In genomic region chr2:87318814-87319491, GRCh38 we compare ENCODE assay signal across 8 cellular contexts.
DNase-seq lines count a peak whose midpoint lies in the region; TF ChIP-seq lines count a peak whose summit lies in the region.
"Not testable (repeated sequence)": the region's sequence is repeated elsewhere in the genome, so short reads cannot be mapped to it uniquely, and the experiment has no call there.

No MANE protein-coding gene starts in this region.

- H4K8ac ChIP-seq in trophoblast cell (ENCODE audit: low read depth, low read length) = not testable (repeated sequence)

- H3K4me1 ChIP-seq in SJSA1 (replicated peaks); fibroblast of lung (ENCODE audit: control insufficient read depth, extremely low read depth, insufficient read depth, low read length); trophoblast cell (ENCODE audit: control insufficient read depth in 1 of 2, insufficient read depth in 2 of 2, low read length in 2 of 2): not testable (repeated sequence)

- POLR2A ChIA-PET in AG04449 (lab: Yijun Ruan, JAX); MCF 10A (lab: Yijun Ruan, JAX): not testable (repeated sequence)

- not testable (repeated sequence) for H3K36me3 ChIP-seq in SJSA1; fibroblast of lung (ENCODE audit: control insufficient read depth, insufficient read depth, low read length); trophoblast cell (ENCODE audit: control insufficient read depth in 1 of 2, insufficient read depth in 2 of 2, low read length in 2 of 2)

- H4K12ac ChIP-seq in trophoblast cell (ENCODE audit: low read depth, low read length) = not testable (repeated sequence)

- not testable (repeated sequence) for H2AFZ ChIP-seq in fibroblast of lung (ENCODE audit: low read length); trophoblast cell (ENCODE audit: insufficient read depth, low read length, poor library complexity)

- H3K27me3 Mint-ChIP-seq in MCF 10A (ENCODE audit: insufficient read depth, unreplicated experiment) = not testable (repeated sequence)

- H3K4ac ChIP-seq in trophoblast cell (ENCODE audit: low read depth, low read length) = not testable (repeated sequence)

- not testable (repeated sequence) for H3K23ac ChIP-seq in trophoblast cell (ENCODE audit: low read length)

- not testable (repeated sequence) for H3K4me2 ChIP-seq in fibroblast of lung (ENCODE audit: extremely low read depth, insufficient read depth, low read length); trophoblast cell (ENCODE audit: low read length)

- H3K4me1 Mint-ChIP-seq in MCF 10A (ENCODE audit: insufficient read depth, unreplicated experiment) = not testable (repeated sequence)

- not testable (repeated sequence) for H3K9me3 Mint-ChIP-seq in MCF 10A (ENCODE audit: unreplicated experiment)

- no CpG with 5 or more reads among the region's 2 CpGs for WGBS in trophoblast cell (ENCODE audit: extremely low coverage, insufficient coverage, insufficient read length)

- H3K9ac ChIP-seq in fibroblast of lung (ENCODE audit: insufficient read depth, low read length); trophoblast cell (ENCODE audit: low read length): not testable (repeated sequence)

- not testable (repeated sequence) for H2BK5ac ChIP-seq in trophoblast cell (ENCODE audit: low read depth, low read length, poor library complexity)

- CTCF ChIA-PET in AG04449 (lab: Yijun Ruan, JAX); MCF 10A (lab: Yijun Ruan, JAX): not testable (repeated sequence)

- not testable (repeated sequence) for H3K36me3 Mint-ChIP-seq in MCF 10A (ENCODE audit: insufficient read depth, unreplicated experiment)

- H3K4me3 ChIP-seq in AG04449 (ENCODE audit: low read depth, low read length); SJSA1; fibroblast of lung (replicated peaks in 1 of 4; ENCODE audit: control extremely low read depth in 1 of 4, insufficient read depth in 1 of 4, low read depth in 3 of 4, low read length in 4 of 4); trophoblast cell (ENCODE audit: low read depth, low read length): not testable (repeated sequence)

- not testable (repeated sequence) for H3K18ac ChIP-seq in trophoblast cell (ENCODE audit: low read length)

- DNase-seq in AG04449 (ENCODE audit: low read depth, low spot score) (peak; percentile 59), GM04504 (ENCODE audit: low read depth) (peak; percentile 23), LHCN-M2 (ENCODE audit: low read depth) (peak; percentile 44), SJSA1 (ENCODE audit: low read depth in 1 of 2, low spot score in 2 of 2) (peak; percentile 54 to 72), MCF 10A (ENCODE audit: unreplicated experiment) (peak; percentile 20), fibroblast of lung (ENCODE audit: low read depth in 2 of 2) (peak; percentile 67 to 91), kidney tubule cell (ENCODE audit: low spot score) (peak; percentile 72), trophoblast cell (peak; percentile 21 to 69)

- not testable (repeated sequence) for H3K79me2 ChIP-seq in fibroblast of lung (ENCODE audit: control insufficient read depth, insufficient read depth, low read length); trophoblast cell (ENCODE audit: control insufficient read depth, insufficient read depth, low read length, poor library complexity)

- H2BK12ac ChIP-seq in trophoblast cell (ENCODE audit: low read length) = not testable (repeated sequence)

- intact Hi-C loops in MCF 10A (cut with micrococcal nuclease) = not testable (repeated sequence)

- not testable (repeated sequence) for H2AK5ac ChIP-seq in trophoblast cell (ENCODE audit: low read length)

- H3K27ac Mint-ChIP-seq in MCF 10A (ENCODE audit: low read depth, unreplicated experiment) = not testable (repeated sequence)

- not testable (repeated sequence) for H3K14ac ChIP-seq in trophoblast cell (ENCODE audit: low read length)

- not testable (repeated sequence) for H3K27ac ChIP-seq in SJSA1; fibroblast of lung (ENCODE audit: insufficient read depth, low read length); trophoblast cell (ENCODE audit: low read depth, low read length)

- H3K9me3 ChIP-seq in SJSA1 (replicated peaks); fibroblast of lung (ENCODE audit: control insufficient read depth, insufficient read depth, low read depth, low read length); trophoblast cell (ENCODE audit: insufficient read depth, low read depth, low read length): not testable (repeated sequence)

- not testable (repeated sequence) for H2BK120ac ChIP-seq in trophoblast cell (ENCODE audit: insufficient read depth, low read length, poor library complexity)

- not testable (repeated sequence) for H4K91ac ChIP-seq in trophoblast cell (ENCODE audit: low read depth, low read length)

- H3K4me3 Mint-ChIP-seq in MCF 10A (ENCODE audit: unreplicated experiment) = not testable (repeated sequence)

- not testable (repeated sequence) for H4K20me1 ChIP-seq in fibroblast of lung (ENCODE audit: control insufficient read depth, extremely low read depth, insufficient read depth, low read length)

- H3K79me1 ChIP-seq in trophoblast cell (ENCODE audit: low read length) = not testable (repeated sequence)

- not testable (repeated sequence) for TF ChIP-seq CTCF in AG04449 (IDR thresholded peaks at IDR 0.05; ENCODE audit: insufficient read depth, low read length, missing control alignments); MCF 10A (IDR thresholded peaks at IDR 0.05; ENCODE audit: unreplicated experiment); fibroblast of lung (conservative IDR thresholded peaks at IDR 0.05 in 1 of 2, IDR thresholded peaks at IDR 0.05 in 1 of 2; ENCODE audit: low read depth in 1 of 2, low read length in 2 of 2)

- H3K27me3 ChIP-seq in SJSA1 (replicated peaks); fibroblast of lung (ENCODE audit: control insufficient read depth, insufficient read depth, low read length); trophoblast cell (ENCODE audit: insufficient read depth, low read length): not testable (repeated sequence)

- not testable (repeated sequence) for BruUV-seq in MCF 10A (replicated peaks; lab: Mats Ljungman, UMichigan)

Comparison
In these comparisons a context has a peak if more than half of its experiments do, and no peak if none do; other contexts are left out.
1. DNase-seq: peak in every context shown above with its lines; median percentile 79 in fibroblast of lung; 72 in kidney tubule cell; 63 in SJSA1; 59 in AG04449; 45 in trophoblast cell; 44 in LHCN-M2; 23 in GM04504; 20 in MCF 10A.